ENCODE assay signal across 10 cellular contexts in the genomic region with DNA sequence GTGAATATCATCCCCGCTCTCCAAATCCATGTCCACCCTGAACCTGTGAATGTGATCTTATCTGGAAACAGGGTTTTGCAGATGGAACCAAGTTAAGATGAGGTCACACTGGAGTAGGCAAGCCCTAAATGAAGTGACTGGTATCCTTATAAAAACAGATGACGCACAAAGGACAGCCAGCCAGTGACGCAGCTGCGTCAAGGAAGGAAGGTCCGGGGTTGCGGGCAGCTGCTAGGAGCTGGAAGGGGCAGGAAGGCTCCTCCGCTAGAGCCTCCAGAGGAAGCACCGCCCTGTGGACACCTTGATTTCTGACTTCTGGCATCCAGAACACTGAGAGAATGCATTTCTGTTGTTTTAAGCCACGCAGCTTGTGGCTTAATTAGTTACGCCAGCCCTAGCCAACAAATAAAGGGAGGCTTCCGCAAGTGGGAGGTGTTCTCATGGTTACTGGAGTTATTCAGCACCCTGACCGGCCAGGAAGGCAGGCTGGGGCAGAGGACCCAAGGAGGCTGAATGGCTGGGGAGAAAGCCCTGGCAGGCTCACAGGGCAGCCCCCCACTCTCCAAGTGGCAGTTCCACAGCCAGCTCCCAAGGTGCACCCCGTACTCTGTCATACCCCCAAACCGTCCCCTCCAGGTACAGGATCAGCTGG.
DNase-seq lines count a peak whose midpoint lies in the region; ATAC-seq and TF ChIP-seq lines count a peak whose summit lies in the region.
"Had no signal": no experiment of that assay in that cellular context is flagged by ENCODE, and none has a peak within 500 bp of the region (broad histone marks: within the 10 kb centered on the region; RNA-seq: fewer than 3 reads in every experiment).

No MANE protein-coding gene starts in this region.

- no peaks in the 10 kb centered on the region for H3K27me3 ChIP-seq in right cardiac atrium (ENCODE audit: control insufficient read depth, insufficient read depth)

- TF ChIP-seq EP300 in Ishikawa (IDR thresholded peaks at IDR 0.05; ENCODE audit: borderline replicate concordance): peak; percentile 54

- H3K27ac ChIP-seq in right cardiac atrium (ENCODE audit: low read length): peak overlapping the region; percentile 84

- in situ Hi-C loops in astrocyte of the cerebellum (cut with HindIII; ENCODE audit: low sequenced_read_pairs): no loop called here

- peak; percentile 47 to 87 for ATAC-seq in right cardiac atrium
- ATAC-seq in SK-N-SH treated with all-trans-retinoic acid at 6 μM for 48 hours: no peak
- ATAC-seq in GM21529 (IDR thresholded peaks at IDR 0.05; ENCODE audit: unreplicated experiment): no peak

- WGBS in right cardiac atrium: 45% methylated on average over 14 of the region's 14 CpGs

- TF ChIP-seq CTCF in AG09309 (IDR thresholded peaks at IDR 0.05; ENCODE audit: control insufficient read depth, insufficient read depth, low read depth, low read length, missing control alignments) (peak; percentile 12), astrocyte of the cerebellum (IDR thresholded peaks at IDR 0.05; ENCODE audit: low read depth, low read length, missing control alignments) (peak; percentile 34), GM10248 (IDR thresholded peaks at IDR 0.05; ENCODE audit: control extremely low read depth, extremely low read depth, low read depth, missing control alignments) (no peak)

- no peak for DNase-seq in AG09309 (ENCODE audit: low read depth)
- DNase-seq in astrocyte of the cerebellum (ENCODE audit: low read depth): peak; percentile 96
- DNase-seq in right cardiac atrium: peak; percentile 87 to 91 (median 90)
- no peak for DNase-seq in AG08396 (ENCODE audit: low spot score)
- no peak for DNase-seq in GM10248 (ENCODE audit: extremely low spot score)
- DNase-seq: activated CD4-positive, alpha-beta T cell treated with anti-CD3 and anti-CD28 coated beads for 1 hour; amygdala had no signal

- no peaks in the 10 kb centered on the region for H3K9me3 ChIP-seq in right cardiac atrium (ENCODE audit: control insufficient read depth, low read length)

- CTCF ChIA-PET in GM10248 (lab: Yijun Ruan, JAX): interaction anchor here (2.8 kb wide), 1 partner anchor 12 kb away, joined by 7 read pairs; no protein-coding TSS in a partner anchor

- intact Hi-C loops in right cardiac atrium (cut with DNase I): no loop called here

- H3K4me3 ChIP-seq in AG09309 (ENCODE audit: control insufficient read depth, low read depth, low read length): no peak overlapping the region
- H3K4me3 ChIP-seq in astrocyte of the cerebellum (ENCODE audit: low read depth, low read length): no peak overlapping the region
- H3K4me3 ChIP-seq in right cardiac atrium (ENCODE audit: low read length): no peak overlapping the region

- TF ChIP-seq RAD21 in Ishikawa (IDR thresholded peaks at IDR 0.05; ENCODE audit: low read depth): peak; percentile 33

- POLR2A ChIA-PET in GM10248 (lab: Yijun Ruan, JAX): no interaction called here

- peaks cover 2% of the 10 kb centered on the region for H3K4me1 ChIP-seq in right cardiac atrium (ENCODE audit: control insufficient read depth, insufficient read depth, low read length)

TF ChIP-seq in Ishikawa, 13 proteins besides CTCF, POLR2A, EP300 and RAD21 (continues in another document):
- TF ChIP-seq NFIC (IDR thresholded peaks at IDR 0.05): peak; percentile 72
- TF ChIP-seq EGR1 (IDR thresholded peaks at IDR 0.05): no peak
- no peak for TF ChIP-seq FOXM1 (IDR thresholded peaks at IDR 0.05; ENCODE audit: borderline replicate concordance, low read depth)
- peak; percentile 60 for TF ChIP-seq TEAD4 (IDR thresholded peaks at IDR 0.05)
- TF ChIP-seq TAF1 (IDR thresholded peaks at IDR 0.05; ENCODE audit: low read depth): no peak
- TF ChIP-seq, protein P1, sequence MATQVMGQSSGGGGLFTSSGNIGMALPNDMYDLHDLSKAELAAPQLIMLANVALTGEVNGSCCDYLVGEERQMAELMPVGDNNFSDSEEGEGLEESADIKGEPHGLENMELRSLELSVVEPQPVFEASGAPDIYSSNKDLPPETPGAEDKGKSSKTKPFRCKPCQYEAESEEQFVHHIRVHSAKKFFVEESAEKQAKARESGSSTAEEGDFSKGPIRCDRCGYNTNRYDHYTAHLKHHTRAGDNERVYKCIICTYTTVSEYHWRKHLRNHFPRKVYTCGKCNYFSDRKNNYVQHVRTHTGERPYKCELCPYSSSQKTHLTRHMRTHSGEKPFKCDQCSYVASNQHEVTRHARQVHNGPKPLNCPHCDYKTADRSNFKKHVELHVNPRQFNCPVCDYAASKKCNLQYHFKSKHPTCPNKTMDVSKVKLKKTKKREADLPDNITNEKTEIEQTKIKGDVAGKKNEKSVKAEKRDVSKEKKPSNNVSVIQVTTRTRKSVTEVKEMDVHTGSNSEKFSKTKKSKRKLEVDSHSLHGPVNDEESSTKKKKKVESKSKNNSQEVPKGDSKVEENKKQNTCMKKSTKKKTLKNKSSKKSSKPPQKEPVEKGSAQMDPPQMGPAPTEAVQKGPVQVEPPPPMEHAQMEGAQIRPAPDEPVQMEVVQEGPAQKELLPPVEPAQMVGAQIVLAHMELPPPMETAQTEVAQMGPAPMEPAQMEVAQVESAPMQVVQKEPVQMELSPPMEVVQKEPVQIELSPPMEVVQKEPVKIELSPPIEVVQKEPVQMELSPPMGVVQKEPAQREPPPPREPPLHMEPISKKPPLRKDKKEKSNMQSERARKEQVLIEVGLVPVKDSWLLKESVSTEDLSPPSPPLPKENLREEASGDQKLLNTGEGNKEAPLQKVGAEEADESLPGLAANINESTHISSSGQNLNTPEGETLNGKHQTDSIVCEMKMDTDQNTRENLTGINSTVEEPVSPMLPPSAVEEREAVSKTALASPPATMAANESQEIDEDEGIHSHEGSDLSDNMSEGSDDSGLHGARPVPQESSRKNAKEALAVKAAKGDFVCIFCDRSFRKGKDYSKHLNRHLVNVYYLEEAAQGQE (IDR thresholded peaks at IDR 0.05; ENCODE audit: low read depth): 0 out of 2 replicates have a peak, but pooled peaks have one; percentile 24
- TF ChIP-seq, protein P2, sequence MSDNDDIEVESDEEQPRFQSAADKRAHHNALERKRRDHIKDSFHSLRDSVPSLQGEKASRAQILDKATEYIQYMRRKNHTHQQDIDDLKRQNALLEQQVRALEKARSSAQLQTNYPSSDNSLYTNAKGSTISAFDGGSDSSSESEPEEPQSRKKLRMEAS (IDR thresholded peaks at IDR 0.05): peak; percentile 61; the same call in 1 of the 2 replicates
- peak; percentile 48; the same call in 1 of the 2 replicates for TF ChIP-seq CREB1 (IDR thresholded peaks at IDR 0.05; ENCODE audit: low read depth)
- no peak for TF ChIP-seq ZBTB7A (IDR thresholded peaks at IDR 0.05; ENCODE audit: low read depth)
- TF ChIP-seq CEBPB (IDR thresholded peaks at IDR 0.05): no peak
- TF ChIP-seq YY1 (IDR thresholded peaks at IDR 0.05; ENCODE audit: low read depth): no peak

TF ChIP-seq in SK-N-SH treated with all-trans-retinoic acid at 6 μM for 48 hours, 23 proteins besides CTCF, POLR2A, EP300 and RAD21 (continues in another document):
- TF ChIP-seq, protein P3, sequence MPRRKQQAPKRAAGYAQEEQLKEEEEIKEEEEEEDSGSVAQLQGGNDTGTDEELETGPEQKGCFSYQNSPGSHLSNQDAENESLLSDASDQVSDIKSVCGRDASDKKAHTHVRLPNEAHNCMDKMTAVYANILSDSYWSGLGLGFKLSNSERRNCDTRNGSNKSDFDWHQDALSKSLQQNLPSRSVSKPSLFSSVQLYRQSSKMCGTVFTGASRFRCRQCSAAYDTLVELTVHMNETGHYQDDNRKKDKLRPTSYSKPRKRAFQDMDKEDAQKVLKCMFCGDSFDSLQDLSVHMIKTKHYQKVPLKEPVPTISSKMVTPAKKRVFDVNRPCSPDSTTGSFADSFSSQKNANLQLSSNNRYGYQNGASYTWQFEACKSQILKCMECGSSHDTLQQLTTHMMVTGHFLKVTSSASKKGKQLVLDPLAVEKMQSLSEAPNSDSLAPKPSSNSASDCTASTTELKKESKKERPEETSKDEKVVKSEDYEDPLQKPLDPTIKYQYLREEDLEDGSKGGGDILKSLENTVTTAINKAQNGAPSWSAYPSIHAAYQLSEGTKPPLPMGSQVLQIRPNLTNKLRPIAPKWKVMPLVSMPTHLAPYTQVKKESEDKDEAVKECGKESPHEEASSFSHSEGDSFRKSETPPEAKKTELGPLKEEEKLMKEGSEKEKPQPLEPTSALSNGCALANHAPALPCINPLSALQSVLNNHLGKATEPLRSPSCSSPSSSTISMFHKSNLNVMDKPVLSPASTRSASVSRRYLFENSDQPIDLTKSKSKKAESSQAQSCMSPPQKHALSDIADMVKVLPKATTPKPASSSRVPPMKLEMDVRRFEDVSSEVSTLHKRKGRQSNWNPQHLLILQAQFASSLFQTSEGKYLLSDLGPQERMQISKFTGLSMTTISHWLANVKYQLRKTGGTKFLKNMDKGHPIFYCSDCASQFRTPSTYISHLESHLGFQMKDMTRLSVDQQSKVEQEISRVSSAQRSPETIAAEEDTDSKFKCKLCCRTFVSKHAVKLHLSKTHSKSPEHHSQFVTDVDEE (CRISPR knock-in tag; IDR thresholded peaks at IDR 0.05): no peak
- no peak for TF ChIP-seq ZFP3 (CRISPR knock-in tag; IDR thresholded peaks at IDR 0.05)
- TF ChIP-seq CSDC2 (CRISPR knock-in tag; IDR thresholded peaks at IDR 0.05): no peak
- no peak for TF ChIP-seq OSR1 (CRISPR knock-in tag; IDR thresholded peaks at IDR 0.05)
- TF ChIP-seq, protein P4, sequence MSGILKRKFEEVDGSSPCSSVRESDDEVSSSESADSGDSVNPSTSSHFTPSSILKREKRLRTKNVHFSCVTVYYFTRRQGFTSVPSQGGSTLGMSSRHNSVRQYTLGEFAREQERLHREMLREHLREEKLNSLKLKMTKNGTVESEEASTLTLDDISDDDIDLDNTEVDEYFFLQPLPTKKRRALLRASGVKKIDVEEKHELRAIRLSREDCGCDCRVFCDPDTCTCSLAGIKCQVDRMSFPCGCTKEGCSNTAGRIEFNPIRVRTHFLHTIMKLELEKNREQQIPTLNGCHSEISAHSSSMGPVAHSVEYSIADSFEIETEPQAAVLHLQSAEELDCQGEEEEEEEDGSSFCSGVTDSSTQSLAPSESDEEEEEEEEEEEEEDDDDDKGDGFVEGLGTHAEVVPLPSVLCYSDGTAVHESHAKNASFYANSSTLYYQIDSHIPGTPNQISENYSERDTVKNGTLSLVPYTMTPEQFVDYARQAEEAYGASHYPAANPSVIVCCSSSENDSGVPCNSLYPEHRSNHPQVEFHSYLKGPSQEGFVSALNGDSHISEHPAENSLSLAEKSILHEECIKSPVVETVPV (CRISPR knock-in tag; IDR thresholded peaks at IDR 0.05): no peak
- no peak for TF ChIP-seq ZNF70 (CRISPR knock-in tag; IDR thresholded peaks at IDR 0.05)
- no peak for TF ChIP-seq GLIS3 (CRISPR knock-in tag; IDR thresholded peaks at IDR 0.05)

Comparison
In these comparisons a context has a peak if more than half of its experiments do, and no peak if none do; other contexts are left out.
1. DNase-seq: peak in astrocyte of the cerebellum (single experiment) and right cardiac atrium (3 of 3); none in AG09309 (single experiment), AG08396 (single experiment) and GM10248 (single experiment).
2. ATAC-seq: peak in right cardiac atrium (2 of 2); none in SK-N-SH treated with all-trans-retinoic acid at 6 μM for 48 hours (single experiment) and GM21529 (single experiment).